Comparison of ENCODE assay signal across 17 cellular contexts in the genomic region with DNA sequence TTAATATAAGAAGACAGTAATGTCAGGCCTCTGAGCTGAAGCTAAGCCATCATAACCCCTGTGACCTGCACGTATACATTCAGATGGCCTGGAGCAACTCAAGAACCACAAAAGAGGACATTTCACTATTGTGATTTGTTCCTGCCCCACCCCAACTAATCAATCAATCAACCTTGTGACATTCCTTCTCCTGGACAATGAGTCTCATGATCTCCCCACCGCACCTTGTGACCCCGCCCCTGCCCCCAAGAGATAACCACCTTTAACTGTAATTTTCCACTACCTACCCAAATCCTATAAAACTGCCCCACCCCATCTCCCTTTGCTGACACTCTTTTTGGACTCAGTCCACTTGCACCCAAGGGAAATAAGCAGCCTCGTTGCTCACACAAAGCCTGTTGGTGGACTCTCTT. TPM values are rescaled to one million over a fixed set of nuclear protein-coding genes. Genes with fewer than 3 reads are reported as not detected.
DNase-seq lines count a peak whose midpoint lies in the region; ATAC-seq and TF ChIP-seq lines count a peak whose summit lies in the region.
"Had no signal": no experiment of that assay in that cellular context is flagged by ENCODE, and none has a peak within 500 bp of the region (broad histone marks: within the 10 kb centered on the region; RNA-seq: fewer than 3 reads in every experiment).

No MANE protein-coding gene starts in this region.

- peak overlapping the region; percentile 79 for H3K9ac ChIP-seq in HUES6 (ENCODE audit: low read length)

- H3K27me3 ChIP-seq in HUES6 (ENCODE audit: control insufficient read depth, insufficient read depth, low read length) (no peaks in the 10 kb centered on the region), RWPE2 (ENCODE audit: insufficient read depth, poor library complexity, severe bottlenecking) (no peaks in the 10 kb centered on the region)
- H3K27me3 ChIP-seq: MG63 had no signal

- no peaks in the 10 kb centered on the region for H3K36me3 ChIP-seq in HUES6 (ENCODE audit: control insufficient read depth, insufficient read depth, low read length)
- H3K36me3 ChIP-seq in RWPE2 (ENCODE audit: low read depth) = no peaks in the 10 kb centered on the region
- H3K36me3 ChIP-seq: MG63, tibial artery had no signal

- H3K4me1 ChIP-seq in HUES6 (ENCODE audit: control insufficient read depth, insufficient read depth, low read length) (peaks cover 33% of the 10 kb centered on the region; the same call in 1 of the 2 replicates), RWPE2 (ENCODE audit: insufficient read depth, poor library complexity, severe bottlenecking) (peaks cover 24% of the 10 kb centered on the region)
- H3K4me1 ChIP-seq: tibial artery had no signal

- H3K4me3 ChIP-seq in GM08714 (ENCODE audit: low read length) (peak overlapping the region; percentile 32; the same call in 1 of the 2 replicates), HUES6 (ENCODE audit: low read depth, low read length) (no peak overlapping the region), RWPE2 (ENCODE audit: severe bottlenecking) (no peak overlapping the region)
- H3K4me3 ChIP-seq: MG63, tibial artery had no signal

- no peak for ATAC-seq in RWPE2 (ENCODE audit: low read depth)
- ATAC-seq in esophagus mucosa = peak; percentile 70
- ATAC-seq in GM21381 (IDR thresholded peaks at IDR 0.05; ENCODE audit: unreplicated experiment) = no peak

- H3K27ac ChIP-seq in HUES6 (ENCODE audit: low read depth, low read length) (peak overlapping the region; percentile 88; the same call in 1 of the 2 replicates), RWPE2 (ENCODE audit: poor library complexity, severe bottlenecking) (peak overlapping the region; percentile 60)
- H3K27ac ChIP-seq: tibial artery had no signal

- no peak for TF ChIP-seq CTCF in RWPE2 (IDR thresholded peaks at IDR 0.05; ENCODE audit: poor library complexity, severe bottlenecking)

- DNase-seq in RWPE2 (ENCODE audit: low spot score) (no peak), NCI-H1105 treated with DMSO at 0.1 percent for 48 hours (lab: John Stamatoyannopoulos, UW) (no peak)
- no peak for DNase-seq in stimulated activated CD4-positive, alpha-beta T cell treated with anti-CD3 and anti-CD28 coated beads, Interleukin-2, amount 100 ng/mL, for 48 hours
- DNase-seq in effector CD4-positive, alpha-beta T cell = no peak
- DNase-seq: activated CD4-positive, alpha-beta T cell treated with anti-CD3 and anti-CD28 coated beads for 1 hour; activated effector memory CD4-positive, alpha-beta T cell treated with anti-CD3 and anti-CD28 coated beads, Interleukin-2, amount 50 U/mL, for 16 hours; amniotic stem cell; caudate nucleus; kidney; mesenchymal stem cell; NCI-H2081; tibial artery had no signal

- H3K9me3 ChIP-seq in HUES6 (ENCODE audit: control insufficient read depth, insufficient read depth, low read depth, low read length) = peaks cover 22% of the 10 kb centered on the region
- H3K9me3 ChIP-seq in RWPE2 (ENCODE audit: severe bottlenecking) = no peaks in the 10 kb centered on the region
- H3K9me3 ChIP-seq: MG63 had no signal

RNA-seq across cellular contexts. Expression of a gene that starts 14.1 kb away (rescaled TPM):
- not detected for total RNA-seq in esophagus mucosa

RNA-seq across cellular contexts. Expression of a gene that starts 46.0 kb away (rescaled TPM):
- 4.7 TPM for total RNA-seq in esophagus mucosa
